ENCODE assay signal across 1 cellular context in genomic region chr5:178100774-178101173, GRCh38.
TF ChIP-seq lines count a peak whose summit lies in the region.

No MANE protein-coding gene starts in this region.

TF ChIP-seq in HepG2, 621 proteins besides CTCF, POLR2A, EP300 and RAD21:
- TF ChIP-seq SMAD1 (CRISPR knock-in tag; IDR thresholded peaks at IDR 0.05; ENCODE audit: borderline replicate concordance, low read depth) (no peak), AHDC1 (CRISPR knock-in tag; IDR thresholded peaks at IDR 0.05; ENCODE audit: borderline replicate concordance) (no peak), ZNF382 (CRISPR knock-in tag; IDR thresholded peaks at IDR 0.05; ENCODE audit: borderline replicate concordance) (no peak), TCF7 (IDR thresholded peaks at IDR 0.05; ENCODE audit: low read depth) (no peak), HNF1B (CRISPR knock-in tag; IDR thresholded peaks at IDR 0.05) (no peak), ZNF639 (CRISPR knock-in tag; conservative IDR thresholded peaks at IDR 0.05) (no peak), ZFP36L2 (CRISPR knock-in tag; IDR thresholded peaks at IDR 0.05) (no peak), EEA1 (CRISPR knock-in tag; IDR thresholded peaks at IDR 0.05; ENCODE audit: borderline replicate concordance) (no peak)
